22 cellular contexts compared by ENCODE assay signal in the genomic region with DNA sequence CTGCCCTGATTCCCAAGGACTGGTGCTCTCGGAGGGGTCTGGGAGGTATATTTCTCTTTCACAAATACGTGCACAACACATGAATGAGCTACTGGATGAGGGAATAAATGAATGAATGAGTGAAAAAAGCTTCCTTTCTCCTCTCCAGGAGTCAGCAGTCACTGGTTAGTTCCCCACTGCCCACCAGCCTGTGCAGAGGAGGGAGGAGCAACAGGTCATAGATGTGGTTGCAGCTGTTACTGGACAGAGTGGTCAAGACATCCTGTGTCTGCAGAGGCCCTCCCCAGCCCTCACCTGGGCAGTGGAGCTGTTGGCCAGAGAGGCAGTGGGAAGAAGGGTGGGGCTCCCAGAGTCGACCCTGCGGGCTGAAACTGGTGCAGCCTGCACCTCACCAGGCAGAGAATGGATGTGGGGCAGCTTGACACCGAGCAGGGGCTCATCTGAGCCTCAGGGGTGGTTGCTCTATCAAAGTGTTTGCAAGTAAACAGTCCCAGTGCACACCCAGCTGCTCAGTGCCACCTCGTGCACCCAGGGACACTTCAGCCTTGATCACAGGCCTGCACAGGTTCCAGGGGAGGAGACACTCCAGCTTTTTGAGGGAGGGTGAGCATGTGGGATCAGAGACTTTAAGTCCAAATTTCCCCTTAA. TPM values are rescaled to one million over a fixed set of nuclear protein-coding genes. Genes with fewer than 3 reads are reported as not detected.
DNase-seq lines count a peak whose midpoint lies in the region; ATAC-seq and TF ChIP-seq lines count a peak whose summit lies in the region.
"Had no signal": no experiment of that assay in that cellular context is flagged by ENCODE, and none has a peak within 500 bp of the region (broad histone marks: within the 10 kb centered on the region; RNA-seq: fewer than 3 reads in every experiment).

No MANE protein-coding gene starts in this region.

- H3K27me3 ChIP-seq in esophagus muscularis mucosa, result peaks cover 0 to 72% (median 0%) of the 10 kb centered on the region in 4 donors
- H3K27me3 ChIP-seq in thymus (ENCODE audit: control insufficient read depth, insufficient read depth), result no peaks in the 10 kb centered on the region
- H3K27me3 ChIP-seq: SJCRH30 had no signal

- intact Hi-C loops in esophagus muscularis mucosa (cut with DNase I), result no loop called here

- H3K4me1 ChIP-seq in HEK293 (ENCODE audit: control insufficient read depth, insufficient read depth, low read length), result no peaks in the 10 kb centered on the region
- no peaks in the 10 kb centered on the region for H3K4me1 ChIP-seq in esophagus muscularis mucosa
- H3K4me1 ChIP-seq in thymus (ENCODE audit: control insufficient read depth, insufficient read depth, low read length), result peaks cover 52% of the 10 kb centered on the region

- no peaks in the 10 kb centered on the region for H3K9me3 ChIP-seq in HEK293 (ENCODE audit: control insufficient read depth, insufficient read depth, low read depth, low read length)
- no peaks in the 10 kb centered on the region for H3K9me3 ChIP-seq in esophagus muscularis mucosa
- no peaks in the 10 kb centered on the region for H3K9me3 ChIP-seq in thymus (ENCODE audit: control insufficient read depth)
- H3K9me3 ChIP-seq: SJCRH30 had no signal

- no peak for TF ChIP-seq EP300 in esophagus muscularis mucosa (IDR thresholded peaks at IDR 0.05)

- H3K36me3 ChIP-seq in HEK293 (ENCODE audit: control insufficient read depth in 2 of 2, insufficient read depth in 1 of 2, low read length in 2 of 2), result no peaks in the 10 kb centered on the region
- H3K36me3 ChIP-seq in esophagus muscularis mucosa, result no peaks in the 10 kb centered on the region
- H3K36me3 ChIP-seq in thymus (ENCODE audit: control insufficient read depth, insufficient read depth), result no peaks in the 10 kb centered on the region
- H3K36me3 ChIP-seq: SJCRH30 had no signal

- no peak for TF ChIP-seq POLR2A in esophagus muscularis mucosa (IDR thresholded peaks at IDR 0.05; ENCODE audit: low read depth)

- no peak for TF ChIP-seq CTCF in HEK293 (tag by site-specific recombination; IDR thresholded peaks at IDR 0.05)
- TF ChIP-seq CTCF in esophagus muscularis mucosa (IDR thresholded peaks at IDR 0.05), result no peak

- 65% methylated on average over 6 of the region's 6 CpGs for WGBS in esophagus muscularis mucosa
- 41% methylated on average over 6 of the region's 6 CpGs for WGBS in thymus

- no peak for ATAC-seq in GM19328 (IDR thresholded peaks at IDR 0.05; ENCODE audit: unreplicated experiment)
- ATAC-seq: CD8-positive, alpha-beta T cell; K562 had no signal

- no peak overlapping the region for H3K4me3 ChIP-seq in HEK293 (ENCODE audit: low read depth, low read length)
- H3K4me3 ChIP-seq in esophagus muscularis mucosa, result no peak overlapping the region
- H3K4me3 ChIP-seq in thymus (ENCODE audit: low read length), result no peak overlapping the region
- H3K4me3 ChIP-seq: GM23248, K562, SJCRH30 had no signal

- no peak overlapping the region for H3K27ac ChIP-seq in HEK293 (ENCODE audit: extremely low read depth, low read depth, low read length)
- no peak overlapping the region for H3K27ac ChIP-seq in esophagus muscularis mucosa (replicated peaks in 1 of 4)
- H3K27ac ChIP-seq in thymus (ENCODE audit: low read depth), result peak overlapping the region; percentile 2
- H3K27ac ChIP-seq: GM23248, SJCRH30 had no signal

- POLR2A ChIA-PET in HEK293 (lab: Yijun Ruan, JAX), result no interaction called here

- DNase-seq in COLO668 (lab: John Stamatoyannopoulos, UW; ENCODE audit: unreplicated experiment), result peak; percentile 28
- DNase-seq in esophagus muscularis mucosa (ENCODE audit: extremely low spot score), result peak; percentile 72
- no peak for DNase-seq in hypothalamus (lab: John Stamatoyannopoulos, UW)
- no peak for DNase-seq in NCI-H1048 (lab: John Stamatoyannopoulos, UW)
- DNase-seq: C1 segment of cervical spinal cord; Calu3; CD8-positive, alpha-beta T cell; DMS153; GM23248; H9; NCI-H1105 treated with DMSO at 0.1 percent for 48 hours; NCI-H2029 treated with DMSO at 0.1 percent for 48 hours; NCI-H226; NCI-H510A treated with DMSO at 0.1 percent for 48 hours; NCI-H748 treated with DMSO at 0.1 percent for 48 hours; OCI-M1; SJCRH30 had no signal

- CTCF ChIA-PET in HEK293 (lab: Yijun Ruan, JAX), result interaction anchor here (0.6 to 1.2 kb wide), 2 partner anchors 47 to 381 kb away, joined by 3 read pairs; no protein-coding TSS in a partner anchor

TF ChIP-seq in HEK293, 187 proteins besides CTCF, POLR2A, EP300 and RAD21:
- TF ChIP-seq ZNF274 (IDR thresholded peaks at IDR 0.05; ENCODE audit: low read length) (no peak), ZNF274 (tag by site-specific recombination; IDR thresholded peaks at IDR 0.05; ENCODE audit: borderline replicate concordance) (no peak), ZNF155 (tag by site-specific recombination; IDR thresholded peaks at IDR 0.05) (no peak), ZNF335 (tag by site-specific recombination; conservative IDR thresholded peaks at IDR 0.05) (no peak), ZNF16 (tag by site-specific recombination; IDR thresholded peaks at IDR 0.05; ENCODE audit: low read depth) (no peak), ZNF214 (tag by site-specific recombination; IDR thresholded peaks at IDR 0.05; ENCODE audit: borderline replicate concordance) (no peak), ZNF311 (tag by site-specific recombination; IDR thresholded peaks at IDR 0.05; ENCODE audit: borderline replicate concordance) (no peak), SCRT2 (tag by site-specific recombination; IDR thresholded peaks at IDR 0.05) (peak; percentile 85), FEZF1 (tag by site-specific recombination; IDR thresholded peaks at IDR 0.05) (no peak), ZNF37A (tag by site-specific recombination; IDR thresholded peaks at IDR 0.05) (no peak), SCRT1 (tag by site-specific recombination; IDR thresholded peaks at IDR 0.05; ENCODE audit: borderline replicate concordance) (peak; percentile 47; the same call in 1 of the 2 replicates), ZNF112 (tag by site-specific recombination; IDR thresholded peaks at IDR 0.05) (no peak)
- TF ChIP-seq, protein P1, sequence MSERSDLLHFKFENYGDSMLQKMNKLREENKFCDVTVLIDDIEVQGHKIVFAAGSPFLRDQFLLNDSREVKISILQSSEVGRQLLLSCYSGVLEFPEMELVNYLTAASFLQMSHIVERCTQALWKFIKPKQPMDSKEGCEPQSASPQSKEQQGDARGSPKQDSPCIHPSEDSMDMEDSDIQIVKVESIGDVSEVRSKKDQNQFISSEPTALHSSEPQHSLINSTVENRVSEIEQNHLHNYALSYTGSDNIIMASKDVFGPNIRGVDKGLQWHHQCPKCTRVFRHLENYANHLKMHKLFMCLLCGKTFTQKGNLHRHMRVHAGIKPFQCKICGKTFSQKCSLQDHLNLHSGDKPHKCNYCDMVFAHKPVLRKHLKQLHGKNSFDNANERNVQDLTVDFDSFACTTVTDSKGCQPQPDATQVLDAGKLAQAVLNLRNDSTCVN (tag by site-specific recombination; optimal IDR thresholded peaks at IDR 0.05), result no peak
- TF ChIP-seq, protein P2, sequence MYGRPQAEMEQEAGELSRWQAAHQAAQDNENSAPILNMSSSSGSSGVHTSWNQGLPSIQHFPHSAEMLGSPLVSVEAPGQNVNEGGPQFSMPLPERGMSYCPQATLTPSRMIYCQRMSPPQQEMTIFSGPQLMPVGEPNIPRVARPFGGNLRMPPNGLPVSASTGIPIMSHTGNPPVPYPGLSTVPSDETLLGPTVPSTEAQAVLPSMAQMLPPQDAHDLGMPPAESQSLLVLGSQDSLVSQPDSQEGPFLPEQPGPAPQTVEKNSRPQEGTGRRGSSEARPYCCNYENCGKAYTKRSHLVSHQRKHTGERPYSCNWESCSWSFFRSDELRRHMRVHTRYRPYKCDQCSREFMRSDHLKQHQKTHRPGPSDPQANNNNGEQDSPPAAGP (tag by site-specific recombination; IDR thresholded peaks at IDR 0.05), result no peak
- TF ChIP-seq, protein P3, sequence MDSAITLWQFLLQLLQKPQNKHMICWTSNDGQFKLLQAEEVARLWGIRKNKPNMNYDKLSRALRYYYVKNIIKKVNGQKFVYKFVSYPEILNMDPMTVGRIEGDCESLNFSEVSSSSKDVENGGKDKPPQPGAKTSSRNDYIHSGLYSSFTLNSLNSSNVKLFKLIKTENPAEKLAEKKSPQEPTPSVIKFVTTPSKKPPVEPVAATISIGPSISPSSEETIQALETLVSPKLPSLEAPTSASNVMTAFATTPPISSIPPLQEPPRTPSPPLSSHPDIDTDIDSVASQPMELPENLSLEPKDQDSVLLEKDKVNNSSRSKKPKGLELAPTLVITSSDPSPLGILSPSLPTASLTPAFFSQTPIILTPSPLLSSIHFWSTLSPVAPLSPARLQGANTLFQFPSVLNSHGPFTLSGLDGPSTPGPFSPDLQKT (IDR thresholded peaks at IDR 0.05; ENCODE audit: borderline replicate concordance, low read depth, low read length), result no peak

RNA-seq across cellular contexts. Expression of a gene that starts 1.4 kb away (rescaled TPM):
- not detected for total RNA-seq in esophagus muscularis mucosa
- 5.1 TPM for polyA plus RNA-seq in thymus
- total RNA-seq: A673; Calu3; CD8-positive, alpha-beta T cell; GM23248; H9; K562; SJCRH30 had no signal
- polyA plus RNA-seq: GM23248, K562 had no signal

Comparison
In these comparisons a context has a peak if more than half of its experiments do, and no peak if none do; other contexts are left out.
1. DNase-seq: peak in COLO668 (single experiment) and esophagus muscularis mucosa (single experiment); none in hypothalamus (0 of 51) and NCI-H1048 (single experiment).